18 cellular contexts compared by ENCODE assay signal in genomic region chr7:102030696-102031095, GRCh38.
"Had no signal": no experiment of that assay in that cellular context is flagged by ENCODE, and none has a peak within 500 bp of the region (broad histone marks: within the 10 kb centered on the region; RNA-seq: fewer than 3 reads in every experiment).

No MANE protein-coding gene starts in this region.

- H3K27ac ChIP-seq: breast epithelium, dorsolateral prefrontal cortex, esophagus squamous epithelium, psoas muscle, right lobe of liver, transverse colon had no signal

- DNase-seq: activated CD8-positive, alpha-beta memory T cell treated with anti-CD3 and anti-CD28 coated beads, Interleukin-2, amount 50 U/mL, for 4 hours; activated CD8-positive, alpha-beta T cell treated with anti-CD3 and anti-CD28 coated beads for 36 hours; activated naive CD4-positive, alpha-beta T cell; activated T-cell treated with anti-CD3 and anti-CD28 coated beads, Interleukin-2, amount 50 U/mL, for 72 hours; aorta; esophagus squamous epithelium; foreskin fibroblast; immature natural killer cell; left colon; psoas muscle; right lobe of liver; stimulated activated CD4-positive, alpha-beta T cell treated with anti-CD3 and anti-CD28 coated beads, Interleukin-12 subunit alpha, Interleukin-12 subunit beta, amount 100 ng/mL, for 4 hours; stimulated activated naive CD4-positive, alpha-beta T cell; substantia nigra; transverse colon had no signal

- H3K4me1 ChIP-seq: breast epithelium, esophagus squamous epithelium, psoas muscle, right lobe of liver, transverse colon had no signal

- H3K27me3 ChIP-seq: breast epithelium, dorsolateral prefrontal cortex, esophagus squamous epithelium, right lobe of liver, transverse colon had no signal

- H3K36me3 ChIP-seq: breast epithelium, transverse colon had no signal

- ATAC-seq: activated CD8-positive, alpha-beta T cell treated with anti-CD3 and anti-CD28 coated beads for 36 hours; activated T-cell treated with anti-CD3 and anti-CD28 coated beads, Interleukin-2, amount 50 U/mL, for 72 hours; left colon; natural killer cell treated with Interleukin-12 subunit alpha and Interleukin-12 subunit beta and Interleukin-15 and Interleukin-18, amount 100 ng/mL, for 72 hours; psoas muscle; right lobe of liver had no signal

- H3K9me3 ChIP-seq: breast epithelium, esophagus squamous epithelium, psoas muscle, right lobe of liver, transverse colon had no signal

- H3K4me3 ChIP-seq: breast epithelium, dorsolateral prefrontal cortex, esophagus squamous epithelium, psoas muscle, right lobe of liver, transverse colon had no signal
